Comparison of ENCODE assay signal across 10 cellular contexts in genomic region chr3:105862217-105862616, GRCh38. TPM values are rescaled to one million over a fixed set of nuclear protein-coding genes. Genes with fewer than 3 reads are reported as not detected.
DNase-seq lines count a peak whose midpoint lies in the region; ATAC-seq and TF ChIP-seq lines count a peak whose summit lies in the region.
"Had no signal": no experiment of that assay in that cellular context is flagged by ENCODE, and none has a peak within 500 bp of the region (broad histone marks: within the 10 kb centered on the region; RNA-seq: fewer than 3 reads in every experiment).

No MANE protein-coding gene starts in this region.

- H3K4me2 ChIP-seq in GM23338: no peak overlapping the region
- no peak overlapping the region for H3K4me2 ChIP-seq in mesendoderm (ENCODE audit: low read length)

- POLR2A ChIA-PET in activated CD8-positive, alpha-beta T cell treated with anti-CD3 and anti-CD28 coated beads, Interleukin-2, amount 10 ng/mL, durations not matched to agents 7 days and 5 days (lab: Charles Lee): interaction anchor here (1.1 to 1.3 kb wide), 2 partner anchors 31 to 52 kb away, joined by 3 read pairs; no protein-coding TSS in a partner anchor

- H3K79me2 ChIP-seq in GM23338 (replicated peaks; ENCODE audit: insufficient read depth) (peaks cover 94% of the 10 kb centered on the region), mesendoderm (ENCODE audit: control insufficient read depth, insufficient read depth, low read length) (peaks cover 3% of the 10 kb centered on the region)

- H2AK5ac ChIP-seq in mesendoderm (ENCODE audit: low read length): no peak overlapping the region

- no peaks in the 10 kb centered on the region for H3K9me3 Mint-ChIP-seq in activated CD8-positive, alpha-beta T cell treated with anti-CD3 and anti-CD28 coated beads, Interleukin-2, amount 10 ng/mL, durations not matched to agents 7 days and 5 days (ENCODE audit: insufficient read depth)
- no peaks in the 10 kb centered on the region for H3K9me3 Mint-ChIP-seq in GM23338

- H3K23ac ChIP-seq in mesendoderm (ENCODE audit: low read length): no peak overlapping the region

- no peaks in the 10 kb centered on the region for H3F3A ChIP-seq in GM23338 (replicated peaks; ENCODE audit: low read depth)

- H3K4me3 Mint-ChIP-seq in activated CD8-positive, alpha-beta T cell treated with anti-CD3 and anti-CD28 coated beads, Interleukin-2, amount 10 ng/mL, durations not matched to agents 7 days and 5 days: no peak overlapping the region
- no peak overlapping the region for H3K4me3 Mint-ChIP-seq in GM23338

- H3K36me3 ChIP-seq in GM23338 (ENCODE audit: insufficient read depth) (no peaks in the 10 kb centered on the region), mesendoderm (ENCODE audit: control insufficient read depth, insufficient read depth, low read length) (no peaks in the 10 kb centered on the region)

- no peak overlapping the region for H3K27ac Mint-ChIP-seq in activated CD8-positive, alpha-beta T cell treated with anti-CD3 and anti-CD28 coated beads, Interleukin-2, amount 10 ng/mL, durations not matched to agents 7 days and 5 days
- no peak overlapping the region for H3K27ac Mint-ChIP-seq in GM23338

- intact Hi-C loops in sciatic nerve (cut with DNase I) (no loop called here), posterior cingulate gyrus (cut with DNase I) (loop anchor here (10.0 kb wide), 1 partner anchor 177 kb away; no protein-coding TSS in a partner anchor)

- no peak overlapping the region for H4K8ac ChIP-seq in mesendoderm (ENCODE audit: low read depth, low read length)

- H3K9ac ChIP-seq in mesendoderm (ENCODE audit: low read length): no peak overlapping the region

- H3K79me1 ChIP-seq in mesendoderm (ENCODE audit: low read length): peaks cover 4% of the 10 kb centered on the region

- H2BK15ac ChIP-seq in mesendoderm (replicated peaks; ENCODE audit: low read depth): no peak overlapping the region

- H2BK120ac ChIP-seq in mesendoderm (ENCODE audit: low read depth, low read length): no peak overlapping the region

- peaks cover 62% of the 10 kb centered on the region for H3K36me3 Mint-ChIP-seq in activated CD8-positive, alpha-beta T cell treated with anti-CD3 and anti-CD28 coated beads, Interleukin-2, amount 10 ng/mL, durations not matched to agents 7 days and 5 days (ENCODE audit: low read depth)
- peaks cover 16% of the 10 kb centered on the region; the same call in 2 of the 3 replicates for H3K36me3 Mint-ChIP-seq in GM23338 (ENCODE audit: low read depth)

- H3K56ac ChIP-seq in mesendoderm (ENCODE audit: low read length): no peak overlapping the region

- no peak for TF ChIP-seq CTCF in GM13976 (IDR thresholded peaks at IDR 0.05; ENCODE audit: borderline replicate concordance, control extremely low read depth, extremely low read depth, insufficient read depth, missing control alignments)
- no peak for TF ChIP-seq CTCF in GM23338 (conservative IDR thresholded peaks at IDR 0.05; ENCODE audit: low read depth in 2 of 2)

- WGBS in mesendoderm (ENCODE audit: extremely low coverage, insufficient coverage, low lambda C conversion rate): no CpG with 5 or more reads among the region's 3 CpGs

- in situ Hi-C loops in GM13976 (cut with MboI; ENCODE audit: low sequenced_read_pairs, unreplicated experiment): loop anchor here (25.0 kb wide), 2 partner anchors 325 to 750 kb away; no protein-coding TSS in a partner anchor

- peak; percentile 59 for ATAC-seq in GM21381 (IDR thresholded peaks at IDR 0.05; ENCODE audit: unreplicated experiment)
- ATAC-seq in HG03103 (IDR thresholded peaks at IDR 0.05; ENCODE audit: low read depth, unreplicated experiment): peak; percentile 60
- ATAC-seq in activated CD8-positive, alpha-beta T cell treated with anti-CD3 and anti-CD28 coated beads, Interleukin-2, amount 10 ng/mL, durations not matched to agents 7 days and 5 days: peak; percentile 32
- ATAC-seq in GM23338: no peak
- no peak for ATAC-seq in sciatic nerve

- peaks cover 46% of the 10 kb centered on the region for H3K4me1 Mint-ChIP-seq in activated CD8-positive, alpha-beta T cell treated with anti-CD3 and anti-CD28 coated beads, Interleukin-2, amount 10 ng/mL, durations not matched to agents 7 days and 5 days (ENCODE audit: low read depth)
- H3K4me1 Mint-ChIP-seq in GM23338: peaks cover 17% of the 10 kb centered on the region; the same call in 2 of the 3 replicates

- CTCF ChIA-PET in activated CD8-positive, alpha-beta T cell treated with anti-CD3 and anti-CD28 coated beads, Interleukin-2, amount 10 ng/mL, durations not matched to agents 7 days and 5 days (lab: Charles Lee): interaction anchor here (0.6 to 1.2 kb wide), 5 partner anchors 25 to 344 kb away, joined by 3 to 4 read pairs (median 3); no protein-coding TSS in a partner anchor

- H2AFZ ChIP-seq in GM23338: no peak overlapping the region

- no peak overlapping the region for H4K5ac ChIP-seq in mesendoderm (ENCODE audit: low read length)

- H3K4me1 ChIP-seq in GM23338 (ENCODE audit: insufficient read depth) (peaks cover 16% of the 10 kb centered on the region), mesendoderm (ENCODE audit: control insufficient read depth, low read depth, low read length) (no peaks in the 10 kb centered on the region)

- H3K27ac ChIP-seq in GM23338 (ENCODE audit: low read depth) (no peak overlapping the region), mesendoderm (ENCODE audit: low read depth, low read length) (no peak overlapping the region)

- H3K27me3 Mint-ChIP-seq in activated CD8-positive, alpha-beta T cell treated with anti-CD3 and anti-CD28 coated beads, Interleukin-2, amount 10 ng/mL, durations not matched to agents 7 days and 5 days (ENCODE audit: low read depth): no peaks in the 10 kb centered on the region
- no peaks in the 10 kb centered on the region for H3K27me3 Mint-ChIP-seq in GM23338 (ENCODE audit: insufficient read depth, low read depth, poor library complexity)

- no peak overlapping the region for H3K4ac ChIP-seq in mesendoderm (ENCODE audit: low read depth, low read length)

- no peak overlapping the region for H3K4me3 ChIP-seq in GM23338
- no peak overlapping the region for H3K4me3 ChIP-seq in mesendoderm (ENCODE audit: low read length)

- H4K20me1 ChIP-seq in GM23338 (replicated peaks; ENCODE audit: insufficient read depth): no peaks in the 10 kb centered on the region

- H3K27me3 ChIP-seq in GM23338 (ENCODE audit: insufficient read depth) (no peaks in the 10 kb centered on the region), mesendoderm (ENCODE audit: insufficient read depth, low read length, poor library complexity) (no peaks in the 10 kb centered on the region)

- H2BK5ac ChIP-seq in mesendoderm (ENCODE audit: low read length): no peak overlapping the region

- DNase-seq in GM13976 (ENCODE audit: low spot score) (peak; percentile 60), GM23338 (ENCODE audit: low spot score) (no peak), sciatic nerve (ENCODE audit: low spot score) (no peak), mesendoderm (no peak), posterior cingulate gyrus (no peak)
- no peak for DNase-seq in activated CD8-positive, alpha-beta T cell treated with anti-CD3 and anti-CD28 coated beads, Interleukin-2, amount 10 ng/mL, durations not matched to agents 7 days and 5 days
- DNase-seq: activated CD4-positive, CD25-positive, alpha-beta regulatory T cell; stimulated activated CD4-positive, alpha-beta T cell treated with anti-CD3 and anti-CD28 coated beads, Interleukin-4, amount 100 ng/mL, for 4 hours had no signal

- H3K9me2 ChIP-seq in GM23338 (ENCODE audit: insufficient read depth): no peaks in the 10 kb centered on the region

- H3K18ac ChIP-seq in mesendoderm (ENCODE audit: low read length): no peak overlapping the region

TF ChIP-seq in GM23338, 12 proteins besides CTCF, POLR2A, EP300 and RAD21:
- TF ChIP-seq POLR2AphosphoS5 (IDR thresholded peaks at IDR 0.05; ENCODE audit: low read depth) (no peak), EZH2phosphoT487 (IDR thresholded peaks at IDR 0.05; ENCODE audit: unreplicated experiment) (no peak)

RNA-seq across cellular contexts. Expression of gene CBLB, which starts 6.6 kb away (rescaled TPM):
- 100 to 1,000 TPM; 117 to 122 TPM for total RNA-seq in activated CD8-positive, alpha-beta T cell treated with anti-CD3 and anti-CD28 coated beads, Interleukin-2, amount 10 ng/mL, durations not matched to agents 7 days and 5 days
- total RNA-seq in GM23338 (2014; rRNA removed; shearing (Covaris generic)): 41.9 and 47.7 TPM in 2 replicates
- 20.5 TPM in 2 replicates for polyA plus RNA-seq in GM23338 (2016; fragmentation: Nextera tagmentation; extraction: Ambion mirVana)
- total RNA-seq in sciatic nerve: 140 TPM
- 7.5 TPM for polyA plus RNA-seq in mesendoderm (2013, experiment 1 of 2)
- polyA plus RNA-seq in mesendoderm (2013, experiment 2 of 2): 8.0 TPM

Comparison
In these comparisons a context has a peak if more than half of its experiments do, and no peak if none do; other contexts are left out.
1. ATAC-seq: peak in GM21381 (single experiment), HG03103 (single experiment) and activated CD8-positive, alpha-beta T cell treated with anti-CD3 and anti-CD28 coated beads, Interleukin-2, amount 10 ng/mL, durations not matched to agents 7 days and 5 days (single experiment); none in GM23338 (single experiment) and sciatic nerve (single experiment).